ENCODE assay signal across 28 cellular contexts in genomic region chr4:48470135-48470534, GRCh38. TPM values are rescaled to one million over a fixed set of nuclear protein-coding genes. Genes with fewer than 3 reads are reported as not detected.
"Had no signal": no experiment of that assay in that cellular context is flagged by ENCODE, and none has a peak within 500 bp of the region (broad histone marks: within the 10 kb centered on the region; RNA-seq: fewer than 3 reads in every experiment).

No MANE protein-coding gene starts in this region.

- ATAC-seq: K562, PC-3 had no signal

- H3K9me3 Mint-ChIP-seq: activated CD4-positive, alpha-beta memory T cell treated with anti-CD3 and anti-CD28 coated beads, Interleukin-2, amount 10 ng/mL, durations not matched to agents 7 days and 5 days; activated naive CD4-positive, alpha-beta T cell treated with anti-CD3 and anti-CD28 coated beads, Interleukin-2, amount 10 ng/mL, durations not matched to agents 7 days and 5 days; activated naive CD8-positive, alpha-beta T cell treated with anti-CD3 and anti-CD28 coated beads for 36 hours; activated T-cell treated with anti-CD3 and anti-CD28 coated beads, Interleukin-2, amount 50 U/mL, for 72 hours; activated T-helper 2 cell treated with anti-CD3 and anti-CD28 coated beads, Interferon-gamma antibody, Interleukin-2, Interleukin-4, amounts not matched to agents 10 μg/mL and 5 μg/mL and 100 μg/mL, durations not matched to agents 14 hours and 24 hours and 36 hours had no signal

- H3K4me3 ChIP-seq: K562 had no signal

- H3K4me1 Mint-ChIP-seq: activated CD4-positive, alpha-beta memory T cell treated with anti-CD3 and anti-CD28 coated beads, Interleukin-2, amount 10 ng/mL, durations not matched to agents 7 days and 5 days; activated CD4-positive, alpha-beta T cell treated with anti-CD3 and anti-CD28 coated beads for 36 hours; activated naive CD4-positive, alpha-beta T cell treated with anti-CD3 and anti-CD28 coated beads, Interleukin-2, amount 10 ng/mL, durations not matched to agents 7 days and 5 days had no signal

- H3K36me3 Mint-ChIP-seq: activated naive CD4-positive, alpha-beta T cell treated with anti-CD3 and anti-CD28 coated beads, Interleukin-2, amount 10 ng/mL, durations not matched to agents 7 days and 5 days; activated naive CD8-positive, alpha-beta T cell treated with anti-CD3 and anti-CD28 coated beads for 36 hours had no signal

- H3K4me3 Mint-ChIP-seq: activated CD4-positive, alpha-beta memory T cell treated with anti-CD3 and anti-CD28 coated beads, Interleukin-2, amount 10 ng/mL, durations not matched to agents 7 days and 5 days; activated CD4-positive, alpha-beta T cell treated with anti-CD3 and anti-CD28 coated beads for 36 hours; activated naive CD4-positive, alpha-beta T cell treated with anti-CD3 and anti-CD28 coated beads, Interleukin-2, amount 10 ng/mL, durations not matched to agents 7 days and 5 days; activated naive CD8-positive, alpha-beta T cell treated with anti-CD3 and anti-CD28 coated beads for 36 hours; activated T-cell treated with anti-CD3 and anti-CD28 coated beads, Interleukin-2, amount 50 U/mL, for 72 hours had no signal

- H3K27ac Mint-ChIP-seq: activated CD4-positive, alpha-beta memory T cell treated with anti-CD3 and anti-CD28 coated beads, Interleukin-2, amount 10 ng/mL, durations not matched to agents 7 days and 5 days; activated CD4-positive, alpha-beta T cell treated with anti-CD3 and anti-CD28 coated beads for 36 hours; activated naive CD4-positive, alpha-beta T cell treated with anti-CD3 and anti-CD28 coated beads, Interleukin-2, amount 10 ng/mL, durations not matched to agents 7 days and 5 days; activated naive CD8-positive, alpha-beta T cell treated with anti-CD3 and anti-CD28 coated beads for 36 hours; activated T-cell treated with anti-CD3 and anti-CD28 coated beads, Interleukin-2, amount 50 U/mL, for 72 hours; activated T-helper 2 cell treated with anti-CD3 and anti-CD28 coated beads, Interferon-gamma antibody, Interleukin-2, Interleukin-4, amounts not matched to agents 10 μg/mL and 5 μg/mL and 100 μg/mL, durations not matched to agents 14 hours and 24 hours and 36 hours had no signal

- DNase-seq: activated CD4-positive, alpha-beta memory T cell treated with anti-CD3 and anti-CD28 coated beads, Interleukin-2, amount 10 ng/mL, durations not matched to agents 7 days and 5 days; activated CD4-positive, alpha-beta T cell treated with anti-CD3 and anti-CD28 coated beads for 36 hours; activated CD4-positive, alpha-beta T cell treated with anti-CD3 and anti-CD28 coated beads, Interleukin-2, amount 50 U/mL, for 1 hour; activated gamma-delta T cell treated with Interleukin-2 at 50 U/mL for 16 hours; activated naive CD4-positive, alpha-beta T cell treated with anti-CD3 and anti-CD28 coated beads, Interleukin-2, amount 10 ng/mL, durations not matched to agents 7 days and 5 days; activated naive CD8-positive, alpha-beta T cell treated with anti-CD3 and anti-CD28 coated beads for 36 hours; activated T-cell treated with anti-CD3 and anti-CD28 coated beads for 4 hours; activated T-cell treated with anti-CD3 and anti-CD28 coated beads, Interleukin-2, amount 50 U/mL, for 72 hours; Kasumi-1; NCI-H1048; NCI-H146; NCI-H187 treated with DMSO at 0.1 percent for 48 hours; NCI-H2081 treated with DMSO at 0.1 percent for 48 hours; NCI-H2171 treated with DMSO at 0.1 percent for 48 hours; NCI-H226; NCI-H526 treated with DMSO at 0.1 percent for 48 hours; PC-3; SHP77; T-helper 1 cell had no signal

- H3K27ac ChIP-seq: VCaP had no signal

RNA-seq across cellular contexts. Expression of gene SLC10A4, which starts 13.0 kb away (rescaled TPM):
- total RNA-seq: activated CD4-positive, alpha-beta memory T cell treated with anti-CD3 and anti-CD28 coated beads, Interleukin-2, amount 10 ng/mL, durations not matched to agents 7 days and 5 days; activated CD4-positive, alpha-beta T cell treated with anti-CD3 and anti-CD28 coated beads for 36 hours; activated naive CD8-positive, alpha-beta T cell treated with anti-CD3 and anti-CD28 coated beads for 36 hours; activated T-cell treated with anti-CD3 and anti-CD28 coated beads, Interleukin-2, amount 50 U/mL, for 72 hours; activated T-helper 2 cell treated with anti-CD3 and anti-CD28 coated beads, Interferon-gamma antibody, Interleukin-2, Interleukin-4, amounts not matched to agents 10 μg/mL and 5 μg/mL and 100 μg/mL, durations not matched to agents 14 hours and 24 hours and 36 hours; PC-3; SK-MEL-5; T-helper 2 cell treated with Interferon-gamma antibody and Interleukin-4, amounts not matched to agents 100 ng/mL and 5 ng/mL, for 36 hours had no signal

RNA-seq across cellular contexts. Expression of gene ZAR1, which starts 19.9 kb away (rescaled TPM):
- total RNA-seq: activated CD4-positive, alpha-beta memory T cell treated with anti-CD3 and anti-CD28 coated beads, Interleukin-2, amount 10 ng/mL, durations not matched to agents 7 days and 5 days; activated CD4-positive, alpha-beta T cell treated with anti-CD3 and anti-CD28 coated beads for 36 hours; activated CD8-positive, alpha-beta memory T cell treated with anti-CD3 and anti-CD28 coated beads for 36 hours; activated naive CD8-positive, alpha-beta T cell treated with anti-CD3 and anti-CD28 coated beads for 36 hours; activated T-cell treated with anti-CD3 and anti-CD28 coated beads, Interleukin-2, amount 50 U/mL, for 72 hours; activated T-helper 2 cell treated with anti-CD3 and anti-CD28 coated beads, Interferon-gamma antibody, Interleukin-2, Interleukin-4, amounts not matched to agents 10 μg/mL and 5 μg/mL and 100 μg/mL, durations not matched to agents 14 hours and 24 hours and 36 hours; cardiac septum; M059J; NCI-H460; PC-3; SK-MEL-5; T-helper 2 cell treated with Interferon-gamma antibody and Interleukin-4, amounts not matched to agents 100 ng/mL and 5 ng/mL, for 36 hours had no signal
